Comparison of ENCODE assay signal across 8 cellular contexts in genomic region chr11:69888671-69889076, GRCh38.
A peak's percentile ranks its signal among the peaks of the same experiment; 100 is the strongest.
DNase-seq lines count a peak whose midpoint lies in the region; ATAC-seq, FAIRE-seq and TF ChIP-seq lines count a peak whose summit lies in the region.

No MANE protein-coding gene starts in this region.

- no peaks in the 10 kb centered on the region for H3K36me3 ChIP-seq in WERI-Rb-1
- no peaks in the 10 kb centered on the region for H3K36me3 ChIP-seq in kidney (ENCODE audit: control insufficient read depth in 1 of 2, insufficient read depth in 2 of 2, low read length in 2 of 2)

- in situ Hi-C loops in T47D (cut with HindIII; ENCODE audit: low pct_unique_long_range_greater_than_20kb, low sequenced_read_pairs): no loop called here

- peak; percentile 54 to 64 for DNase-seq in NCI-H2081 (lab: John Stamatoyannopoulos, UW)
- no peak for DNase-seq in NCI-H2081 treated with DMSO at 0.1 percent for 48 hours (lab: John Stamatoyannopoulos, UW)
- DNase-seq in NCI-H2029 treated with DMSO at 0.1 percent for 48 hours (lab: John Stamatoyannopoulos, UW): peak; percentile 29
- peak; percentile 81 for DNase-seq in WERI-Rb-1
- peak; percentile 86 to 93 for DNase-seq in T47D (ENCODE audit: low read depth in 1 of 2, low spot score in 1 of 2)
- peak; percentile 62 for DNase-seq in kidney
- DNase-seq in stimulated activated CD4-positive, alpha-beta T cell treated with anti-CD3 and anti-CD28 coated beads, Interleukin-4, amount 100 ng/mL, for 1 hour: peak; percentile 66

- no peak overlapping the region for H3K9ac ChIP-seq in kidney (ENCODE audit: low read length in 2 of 2)

- H3K4me1 ChIP-seq in kidney (ENCODE audit: control insufficient read depth in 1 of 2, insufficient read depth in 1 of 2, low read depth in 1 of 2, low read length in 2 of 2): peaks cover 0 to 11% of the 10 kb centered on the region in 2 donors

- H3K27me3 ChIP-seq in WERI-Rb-1 (ENCODE audit: insufficient read depth, low read depth, severe bottlenecking): no peaks in the 10 kb centered on the region

- FAIRE-seq in kidney (lab: Jason Lieb, UNC): no peak

- no peak for ATAC-seq in HG02973 (IDR thresholded peaks at IDR 0.05; ENCODE audit: unreplicated experiment)

- TF ChIP-seq CTCF in WERI-Rb-1 (IDR thresholded peaks at IDR 0.05; ENCODE audit: low read depth, low read length): peak; percentile 93
- TF ChIP-seq CTCF in kidney (IDR thresholded peaks at IDR 0.05; ENCODE audit: borderline replicate concordance, extremely low read depth, insufficient read depth): peak; percentile 90

- H3K9me3 ChIP-seq in WERI-Rb-1 (ENCODE audit: severe bottlenecking): no peaks in the 10 kb centered on the region
- H3K9me3 ChIP-seq in kidney (ENCODE audit: control insufficient read depth in 1 of 2, low read length in 2 of 2): no peaks in the 10 kb centered on the region

- H3K27ac ChIP-seq in WERI-Rb-1: no peak overlapping the region
- H3K27ac ChIP-seq in kidney (ENCODE audit: low read depth in 2 of 2, low read length in 2 of 2): no peak overlapping the region

- no peak overlapping the region for H3K4me3 ChIP-seq in WERI-Rb-1 (ENCODE audit: low read depth, low read length)
- no peak overlapping the region for H3K4me3 ChIP-seq in kidney (ENCODE audit: low read length in 2 of 2)

- intact Hi-C loops in kidney (cut with DNase I): no loop called here
